8 cellular contexts compared by ENCODE assay signal in genomic region chr7:92695308-92696261, GRCh38.
A peak's percentile ranks its signal among the peaks of the same experiment; 100 is the strongest.
DNase-seq lines count a peak whose midpoint lies in the region; ATAC-seq lines count a peak whose summit lies in the region.

No MANE protein-coding gene starts in this region.

- H3K36me3 ChIP-seq in CD4-positive, CD25-positive, alpha-beta regulatory T cell (ENCODE audit: control insufficient read depth, insufficient read depth, low read length) = no peaks in the 10 kb centered on the region
- H3K36me3 ChIP-seq in HUES48 (ENCODE audit: control insufficient read depth, insufficient read depth, low read length) = no peaks in the 10 kb centered on the region

- no peak overlapping the region for H3K27ac ChIP-seq in CD4-positive, CD25-positive, alpha-beta regulatory T cell (ENCODE audit: insufficient read depth, low read length, poor library complexity, severe bottlenecking)
- H3K27ac ChIP-seq in HUES48 (ENCODE audit: low read depth, low read length) (peak overlapping the region; percentile 96), adipose tissue (ENCODE audit: low read depth, low read length) (peak overlapping the region; percentile 10)

- H3K4me3 Mint-ChIP-seq in CD4-positive, CD25-positive, alpha-beta regulatory T cell = no peak overlapping the region

- no peaks in the 10 kb centered on the region for H3K9me3 Mint-ChIP-seq in CD4-positive, CD25-positive, alpha-beta regulatory T cell

- DNase-seq in CD4-positive, CD25-positive, alpha-beta regulatory T cell = no peak
- DNase-seq in left ventricle myocardium superior (peak; percentile 42), pons (ENCODE audit: low spot score) (peak; percentile 69), cerebellar nuclear complex (lab: John Stamatoyannopoulos, UW) (no peak), SIG-M5 treated with dmso at 0.1 percent for 504 hours (lab: John Stamatoyannopoulos, UW; ENCODE audit: unreplicated experiment) (no peak)
- no peak for DNase-seq in activated CD4-positive, CD25-positive, alpha-beta regulatory T cell treated with anti-CD3 and anti-CD28 coated beads, Interleukin-2, amount 50 U/mL, for 72 hours

- H3K27ac Mint-ChIP-seq in CD4-positive, CD25-positive, alpha-beta regulatory T cell = peak overlapping the region in 2 of 3 donors; percentile 9 to 38

- peaks cover 8% of the 10 kb centered on the region for H3K4me1 ChIP-seq in CD4-positive, CD25-positive, alpha-beta regulatory T cell (ENCODE audit: control insufficient read depth, insufficient read depth, low read length, poor library complexity, severe bottlenecking)
- H3K4me1 ChIP-seq in HUES48 (ENCODE audit: control insufficient read depth, insufficient read depth, low read length) = peaks cover 23% of the 10 kb centered on the region

- WGBS in adipose tissue, 3 donors = 7 to 26% (median 18%) methylated on average over 15 of the region's 15 CpGs

- no peaks in the 10 kb centered on the region for H3K36me3 Mint-ChIP-seq in CD4-positive, CD25-positive, alpha-beta regulatory T cell

- no peak for ATAC-seq in CD4-positive, CD25-positive, alpha-beta regulatory T cell (ENCODE audit: low read depth in 2 of 2)
- ATAC-seq in left ventricle myocardium superior = peak; percentile 67

- H3K9me3 ChIP-seq in CD4-positive, CD25-positive, alpha-beta regulatory T cell (ENCODE audit: control insufficient read depth in 2 of 2, low read length in 2 of 2) = no peaks in the 10 kb centered on the region
- no peaks in the 10 kb centered on the region for H3K9me3 ChIP-seq in HUES48 (ENCODE audit: control insufficient read depth, insufficient read depth, low read length)

- no peaks in the 10 kb centered on the region for H3K27me3 ChIP-seq in CD4-positive, CD25-positive, alpha-beta regulatory T cell (ENCODE audit: control insufficient read depth, insufficient read depth, low read length)
- H3K27me3 ChIP-seq in HUES48 (ENCODE audit: control insufficient read depth, insufficient read depth, low read length) = no peaks in the 10 kb centered on the region

- no peak overlapping the region for H3K4me3 ChIP-seq in CD4-positive, CD25-positive, alpha-beta regulatory T cell (ENCODE audit: low read depth, low read length)
- H3K4me3 ChIP-seq in HUES48 (ENCODE audit: low read depth, low read length) = peak overlapping the region; percentile 63

- intact Hi-C loops in left ventricle myocardium superior (cut with micrococcal nuclease) = loop anchor here (5.0 to 10.0 kb wide), 2 partner anchors 61 to 137 kb away; no protein-coding TSS in a partner anchor

- H3K27me3 Mint-ChIP-seq in CD4-positive, CD25-positive, alpha-beta regulatory T cell = no peaks in the 10 kb centered on the region

- H3K9ac ChIP-seq in HUES48 (ENCODE audit: low read depth, low read length) = peak overlapping the region; percentile 40

- H3K4me1 Mint-ChIP-seq in CD4-positive, CD25-positive, alpha-beta regulatory T cell = peaks cover 5 to 16% (median 11%) of the 10 kb centered on the region in 4 donors

Comparison
In these comparisons a context has a peak if more than half of its experiments do, and no peak if none do; other contexts are left out.
1. DNase-seq: peak in left ventricle myocardium superior (single experiment) and pons (single experiment); none in CD4-positive, CD25-positive, alpha-beta regulatory T cell (0 of 3), activated CD4-positive, CD25-positive, alpha-beta regulatory T cell treated with anti-CD3 and anti-CD28 coated beads, Interleukin-2, amount 50 U/mL, for 72 hours (single experiment), cerebellar nuclear complex (0 of 2) and SIG-M5 treated with dmso at 0.1 percent for 504 hours (single experiment).